15 cellular contexts compared by ENCODE assay signal in the genomic region with DNA sequence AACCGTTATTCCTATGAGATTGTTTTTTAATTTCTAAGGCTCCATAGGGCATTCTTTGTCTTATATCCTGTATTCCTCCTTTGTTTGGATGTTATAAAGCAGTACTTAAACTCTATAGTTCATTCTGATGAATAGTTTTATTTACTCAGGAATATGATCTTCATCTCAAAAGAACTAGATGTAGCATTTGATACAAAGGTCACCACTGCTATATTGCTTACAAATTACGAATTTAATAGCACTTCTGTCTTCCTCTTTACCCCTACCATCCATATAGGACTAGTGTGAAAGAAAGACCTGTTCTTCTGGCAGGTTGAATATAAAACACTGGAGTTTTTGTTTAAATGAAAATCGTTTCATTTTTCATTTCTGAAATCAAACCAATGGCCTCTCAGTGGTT.
"Had no signal": no experiment of that assay in that cellular context is flagged by ENCODE, and none has a peak within 500 bp of the region (broad histone marks: within the 10 kb centered on the region; RNA-seq: fewer than 3 reads in every experiment).

No MANE protein-coding gene starts in this region.

- DNase-seq: effector memory CD4-positive, alpha-beta T cell; glutamatergic neuron; heart right ventricle; left cardiac atrium; left lung; naive thymus-derived CD4-positive, alpha-beta T cell; stimulated activated CD4-positive, alpha-beta T cell treated with anti-CD3 and anti-CD28 coated beads, Interleukin-12 subunit alpha, Interleukin-12 subunit beta, amount 100 ng/mL, for 4 hours; stimulated activated CD4-positive, alpha-beta T cell treated with anti-CD3 and anti-CD28 coated beads, Interleukin-1b, Interleukin-23, amount 100 ng/mL, for 48 hours; stimulated activated CD4-positive, alpha-beta T cell treated with anti-CD3 and anti-CD28 coated beads, Interleukin-4, amount 100 ng/mL, for 1 hour; stimulated activated CD8-positive, alpha-beta memory T cell treated with anti-CD3 and anti-CD28 coated beads, Interleukin-4, amount 100 ng/mL, for 48 hours; stimulated activated naive CD4-positive, alpha-beta T cell; stimulated activated naive CD8-positive, alpha-beta T cell treated with anti-CD3 and anti-CD28 coated beads, Interleukin-15, amount 100 ng/mL, for 72 hours; transverse colon; upper lobe of right lung; uterus had no signal
